ENCODE assay signal across 1 cellular context in the genomic region with DNA sequence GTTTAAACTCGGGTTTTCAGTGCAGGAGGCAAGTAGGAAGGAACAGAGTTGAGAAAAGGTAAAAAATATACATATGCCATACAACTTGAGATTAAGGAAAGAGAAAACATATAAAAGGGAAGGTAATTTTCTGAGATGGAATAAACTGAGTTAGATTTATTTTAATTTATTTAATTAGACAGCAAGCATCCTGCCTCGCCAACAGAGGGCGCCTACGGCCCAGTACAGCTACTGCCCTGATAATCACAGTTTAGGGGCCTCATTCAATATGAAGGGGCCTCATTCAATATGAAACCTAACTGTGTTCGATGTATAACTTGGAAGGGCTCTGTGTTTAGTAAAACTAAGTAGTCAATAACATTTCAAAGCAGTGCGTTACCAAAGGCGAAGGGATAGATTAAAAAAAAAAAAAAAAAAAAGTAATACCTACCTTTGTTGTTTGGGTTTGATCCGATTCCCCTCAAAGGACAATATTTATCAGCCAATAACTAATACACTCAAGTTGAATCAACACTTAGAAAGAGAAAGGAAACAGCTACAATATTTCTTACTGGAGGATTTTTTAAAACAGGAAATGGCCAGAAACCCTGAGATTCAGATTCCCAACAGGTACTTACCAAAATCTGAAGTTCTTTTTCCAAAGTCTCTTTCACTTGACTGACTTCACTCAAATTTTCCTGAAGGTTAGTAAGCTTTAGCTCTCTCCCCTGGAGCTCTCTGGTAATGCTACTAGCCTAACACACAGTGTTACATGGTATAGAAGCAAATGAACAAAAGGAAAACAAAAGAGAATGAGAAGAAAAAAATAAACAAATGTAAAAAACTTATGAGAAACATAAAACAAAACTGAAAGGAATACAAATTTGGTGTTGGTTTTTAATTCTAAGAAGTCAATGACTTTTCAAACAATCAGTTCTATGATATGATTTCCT.
TF ChIP-seq lines count a peak whose summit lies in the region.

No MANE protein-coding gene starts in this region.

TF ChIP-seq in IMR-90, 13 proteins besides CTCF, POLR2A, EP300 and RAD21 (continued from another document):
- TF ChIP-seq ELK1 (IDR thresholded peaks at IDR 0.05; ENCODE audit: borderline replicate concordance, low read depth, low read length) = no peak
